ENCODE assay signal across 1 cellular context in genomic region chr2:200509608-200510433, GRCh38.
A peak's percentile ranks its signal among the peaks of the same experiment; 100 is the strongest.
TF ChIP-seq lines count a peak whose summit lies in the region.

Gene KCTD18 (minus strand): TSS chr2:200510068. CDS start chr2:200507016, 3,052 bp downstream.

TF ChIP-seq in HepG2, 621 proteins besides CTCF, POLR2A, EP300 and RAD21 (continued from another document and continues in another):
- TF ChIP-seq STAT6 (CRISPR knock-in tag; IDR thresholded peaks at IDR 0.05; ENCODE audit: borderline replicate concordance) (0 out of 2 replicates have a peak, but pooled peaks have one; percentile 75), ZNF44 (CRISPR knock-in tag; IDR thresholded peaks at IDR 0.05) (peak; percentile 7; the same call in 1 of the 2 replicates), ZSCAN25 (CRISPR knock-in tag; IDR thresholded peaks at IDR 0.05) (peak; percentile 35), FOXP1 (IDR thresholded peaks at IDR 0.05) (no peak), FOXP1 (CRISPR knock-in tag; IDR thresholded peaks at IDR 0.05) (no peak; the same call in 1 of the 2 replicates), HNRNPLL (IDR thresholded peaks at IDR 0.05; ENCODE audit: low read depth, low read length, poor library complexity, severe bottlenecking) (peak; percentile 76), MTERF4 (CRISPR knock-in tag; IDR thresholded peaks at IDR 0.05) (no peak), DZIP1 (CRISPR knock-in tag; IDR thresholded peaks at IDR 0.05) (no peak), CAMTA2 (CRISPR knock-in tag; IDR thresholded peaks at IDR 0.05; ENCODE audit: borderline replicate concordance) (no peak), SP1 (IDR thresholded peaks at IDR 0.05) (no peak), SP1 (CRISPR knock-in tag; IDR thresholded peaks at IDR 0.05) (peak; percentile 84), RFX3 (CRISPR knock-in tag; IDR thresholded peaks at IDR 0.05) (no peak), XBP1 (CRISPR knock-in tag; IDR thresholded peaks at IDR 0.05) (no peak), MIER2 (CRISPR knock-in tag; IDR thresholded peaks at IDR 0.05) (no peak), CCAR2 (optimal IDR thresholded peaks at IDR 0.05; ENCODE audit: low read depth, low read length) (peak; percentile 78), MXD3 (CRISPR knock-in tag; IDR thresholded peaks at IDR 0.05) (peak; percentile 46), NONO (IDR thresholded peaks at IDR 0.05) (no peak), NONO (CRISPR knock-in tag; conservative IDR thresholded peaks at IDR 0.05) (peak; percentile 97), KAT8 (CRISPR knock-in tag; IDR thresholded peaks at IDR 0.05) (peak; percentile 94), BCL3 (CRISPR knock-in tag; IDR thresholded peaks at IDR 0.05) (peak; percentile 78; the same call in 1 of the 2 replicates), HNF1A (IDR thresholded peaks at IDR 0.05; ENCODE audit: low read depth) (no peak), HNF1A (CRISPR knock-in tag; IDR thresholded peaks at IDR 0.05; ENCODE audit: borderline replicate concordance) (peak; percentile 66), PATZ1 (CRISPR knock-in tag; IDR thresholded peaks at IDR 0.05) (peak; percentile 88), ZNF18 (CRISPR knock-in tag; IDR thresholded peaks at IDR 0.05; ENCODE audit: insufficient replicate concordance) (no peak), SRSF4 (IDR thresholded peaks at IDR 0.05; ENCODE audit: low read depth, low read length, poor library complexity, severe bottlenecking) (no peak), ZBTB10 (CRISPR knock-in tag; IDR thresholded peaks at IDR 0.05; ENCODE audit: borderline replicate concordance) (peak; percentile 42; the same call in 1 of the 2 replicates), U2AF1 (optimal IDR thresholded peaks at IDR 0.05; ENCODE audit: low read depth, low read length) (peak; percentile 41), ETS1 (CRISPR knock-in tag; IDR thresholded peaks at IDR 0.05) (no peak), LBX2 (CRISPR knock-in tag; IDR thresholded peaks at IDR 0.05; ENCODE audit: borderline replicate concordance) (peak; percentile 32; the same call in 1 of the 2 replicates), ZFP1 (CRISPR knock-in tag; IDR thresholded peaks at IDR 0.05) (no peak), NPAS2 (CRISPR knock-in tag; IDR thresholded peaks at IDR 0.05; ENCODE audit: borderline replicate concordance) (no peak), ZNF598 (CRISPR knock-in tag; IDR thresholded peaks at IDR 0.05; ENCODE audit: borderline replicate concordance) (peak; percentile 47; the same call in 1 of the 2 replicates), ZNF292 (CRISPR knock-in tag; IDR thresholded peaks at IDR 0.05; ENCODE audit: borderline replicate concordance, low read depth) (no peak), ZNF674 (CRISPR knock-in tag; IDR thresholded peaks at IDR 0.05; ENCODE audit: low read depth) (no peak), ZNF788 (CRISPR knock-in tag; IDR thresholded peaks at IDR 0.05; ENCODE audit: borderline replicate concordance) (peak; percentile 96; the same call in 1 of the 2 replicates), MTF1 (CRISPR knock-in tag; IDR thresholded peaks at IDR 0.05) (no peak), FOXA3 (CRISPR knock-in tag; IDR thresholded peaks at IDR 0.05) (peak; percentile 67), PHF8 (CRISPR knock-in tag; IDR thresholded peaks at IDR 0.05) (peak; percentile 86), KLF6 (CRISPR knock-in tag; IDR thresholded peaks at IDR 0.05) (peak; percentile 85), TRIM24 (CRISPR knock-in tag; IDR thresholded peaks at IDR 0.05) (0 out of 2 replicates have a peak, but pooled peaks have one; percentile 67), DNMT1 (CRISPR knock-in tag; IDR thresholded peaks at IDR 0.05) (peak; percentile 90; the same call in 1 of the 2 replicates)
